Comparison of ENCODE assay signal across 1 cellular context in the genomic region with DNA sequence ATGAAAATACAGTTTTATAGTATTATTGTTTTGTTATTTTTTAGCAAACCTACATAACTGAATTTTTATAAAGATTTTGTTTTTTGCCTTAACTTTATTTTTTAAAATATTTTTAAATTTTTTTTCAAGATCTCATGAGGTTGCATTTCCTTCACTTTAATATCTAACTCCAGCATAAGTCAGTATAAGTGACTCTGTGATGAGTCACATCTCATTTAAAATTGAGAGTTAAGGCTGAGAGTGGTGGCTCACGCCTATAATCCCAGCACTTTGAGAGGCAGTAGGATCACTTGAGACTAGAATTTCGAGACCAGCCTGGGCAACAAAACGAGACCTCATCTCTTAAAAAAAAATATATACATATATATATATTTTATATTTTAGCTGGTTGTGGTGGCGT.
TF ChIP-seq lines count a peak whose summit lies in the region.

No MANE protein-coding gene starts in this region.

TF ChIP-seq in SK-N-SH treated with all-trans-retinoic acid at 6 μM for 48 hours, 23 proteins besides CTCF, POLR2A, EP300 and RAD21 (continued from another document):
- TF ChIP-seq GLIS3 (CRISPR knock-in tag; IDR thresholded peaks at IDR 0.05): no peak
- TF ChIP-seq TOX (CRISPR knock-in tag; IDR thresholded peaks at IDR 0.05; ENCODE audit: borderline replicate concordance): no peak
- TF ChIP-seq, protein P1, sequence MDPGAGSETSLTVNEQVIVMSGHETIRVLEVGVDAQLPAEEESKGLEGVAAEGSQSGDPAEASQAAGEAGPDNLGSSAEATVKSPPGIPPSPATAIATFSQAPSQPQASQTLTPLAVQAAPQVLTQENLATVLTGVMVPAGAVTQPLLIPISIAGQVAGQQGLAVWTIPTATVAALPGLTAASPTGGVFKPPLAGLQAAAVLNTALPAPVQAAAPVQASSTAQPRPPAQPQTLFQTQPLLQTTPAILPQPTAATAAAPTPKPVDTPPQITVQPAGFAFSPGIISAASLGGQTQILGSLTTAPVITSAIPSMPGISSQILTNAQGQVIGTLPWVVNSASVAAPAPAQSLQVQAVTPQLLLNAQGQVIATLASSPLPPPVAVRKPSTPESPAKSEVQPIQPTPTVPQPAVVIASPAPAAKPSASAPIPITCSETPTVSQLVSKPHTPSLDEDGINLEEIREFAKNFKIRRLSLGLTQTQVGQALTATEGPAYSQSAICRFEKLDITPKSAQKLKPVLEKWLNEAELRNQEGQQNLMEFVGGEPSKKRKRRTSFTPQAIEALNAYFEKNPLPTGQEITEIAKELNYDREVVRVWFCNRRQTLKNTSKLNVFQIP (CRISPR knock-in tag; IDR thresholded peaks at IDR 0.05; ENCODE audit: borderline replicate concordance, low read depth): no peak
- TF ChIP-seq CSDC2 (CRISPR knock-in tag; IDR thresholded peaks at IDR 0.05): no peak
- TF ChIP-seq SNAI2 (CRISPR knock-in tag; IDR thresholded peaks at IDR 0.05): no peak
- TF ChIP-seq TCF4 (CRISPR knock-in tag; IDR thresholded peaks at IDR 0.05; ENCODE audit: borderline replicate concordance): no peak
- no peak for TF ChIP-seq ZNF8 (CRISPR knock-in tag; IDR thresholded peaks at IDR 0.05)
- TF ChIP-seq ISL1 (CRISPR knock-in tag; IDR thresholded peaks at IDR 0.05): no peak
- TF ChIP-seq OSR1 (CRISPR knock-in tag; IDR thresholded peaks at IDR 0.05): no peak
